In genomic region chr16:52496051-52496876, GRCh38 we compare ENCODE assay signal across 1 cellular context.
TF ChIP-seq lines count a peak whose summit lies in the region.

No MANE protein-coding gene starts in this region.

TF ChIP-seq in HepG2, 621 proteins besides CTCF, POLR2A, EP300 and RAD21 (continued from another document and continues in another):
- TF ChIP-seq, protein P1, sequence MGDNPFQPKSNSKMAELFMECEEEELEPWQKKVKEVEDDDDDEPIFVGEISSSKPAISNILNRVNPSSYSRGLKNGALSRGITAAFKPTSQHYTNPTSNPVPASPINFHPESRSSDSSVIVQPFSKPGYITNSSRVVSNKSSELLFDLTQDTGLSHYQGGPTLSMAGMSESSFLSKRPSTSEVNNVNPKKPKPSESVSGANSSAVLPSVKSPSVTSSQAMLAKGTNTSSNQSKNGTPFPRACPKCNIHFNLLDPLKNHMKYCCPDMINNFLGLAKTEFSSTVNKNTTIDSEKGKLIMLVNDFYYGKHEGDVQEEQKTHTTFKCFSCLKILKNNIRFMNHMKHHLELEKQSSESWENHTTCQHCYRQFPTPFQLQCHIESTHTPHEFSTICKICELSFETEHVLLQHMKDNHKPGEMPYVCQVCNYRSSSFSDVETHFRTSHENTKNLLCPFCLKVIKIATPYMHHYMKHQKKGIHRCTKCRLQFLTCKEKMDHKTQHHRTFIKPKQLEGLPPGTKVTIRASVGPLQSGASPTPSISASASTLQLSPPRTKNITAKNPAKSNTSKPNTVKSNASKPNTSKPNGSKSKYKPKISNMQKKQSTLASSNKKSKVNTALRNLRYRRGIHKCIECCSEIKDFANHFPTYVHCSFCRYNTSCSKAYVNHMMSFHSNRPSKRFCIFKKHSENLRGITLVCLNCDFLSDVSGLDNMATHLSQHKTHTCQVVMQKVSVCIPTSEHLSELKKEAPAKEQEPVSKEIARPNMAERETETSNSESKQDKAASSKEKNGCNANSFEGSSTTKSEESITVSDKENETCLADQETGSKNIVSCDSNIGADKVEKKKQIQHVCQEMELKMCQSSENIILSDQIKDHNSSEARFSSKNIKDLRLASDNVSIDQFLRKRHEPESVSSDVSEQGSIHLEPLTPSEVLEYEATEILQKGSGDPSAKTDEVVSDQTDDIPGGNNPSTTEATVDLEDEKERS (CRISPR knock-in tag; IDR thresholded peaks at IDR 0.05) = peak; percentile 76; the same call in 1 of the 2 replicates
- TF ChIP-seq ZNF558 (CRISPR knock-in tag; IDR thresholded peaks at IDR 0.05; ENCODE audit: borderline replicate concordance) = no peak
- peak; percentile 91; the same call in 1 of the 2 replicates for TF ChIP-seq SNAPC2 (CRISPR knock-in tag; IDR thresholded peaks at IDR 0.05)
- TF ChIP-seq SOX5 (CRISPR knock-in tag; IDR thresholded peaks at IDR 0.05; ENCODE audit: borderline replicate concordance) = peak; percentile 99
- no peak for TF ChIP-seq ZNF382 (CRISPR knock-in tag; IDR thresholded peaks at IDR 0.05; ENCODE audit: borderline replicate concordance)
- TF ChIP-seq NRL (CRISPR knock-in tag; IDR thresholded peaks at IDR 0.05; ENCODE audit: borderline replicate concordance) = no peak
- TF ChIP-seq, protein P2, sequence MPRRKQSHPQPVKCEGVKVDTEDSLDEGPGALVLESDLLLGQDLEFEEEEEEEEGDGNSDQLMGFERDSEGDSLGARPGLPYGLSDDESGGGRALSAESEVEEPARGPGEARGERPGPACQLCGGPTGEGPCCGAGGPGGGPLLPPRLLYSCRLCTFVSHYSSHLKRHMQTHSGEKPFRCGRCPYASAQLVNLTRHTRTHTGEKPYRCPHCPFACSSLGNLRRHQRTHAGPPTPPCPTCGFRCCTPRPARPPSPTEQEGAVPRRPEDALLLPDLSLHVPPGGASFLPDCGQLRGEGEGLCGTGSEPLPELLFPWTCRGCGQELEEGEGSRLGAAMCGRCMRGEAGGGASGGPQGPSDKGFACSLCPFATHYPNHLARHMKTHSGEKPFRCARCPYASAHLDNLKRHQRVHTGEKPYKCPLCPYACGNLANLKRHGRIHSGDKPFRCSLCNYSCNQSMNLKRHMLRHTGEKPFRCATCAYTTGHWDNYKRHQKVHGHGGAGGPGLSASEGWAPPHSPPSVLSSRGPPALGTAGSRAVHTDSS (CRISPR knock-in tag; conservative IDR thresholded peaks at IDR 0.05) = no peak
- no peak for TF ChIP-seq MYNN (CRISPR knock-in tag; IDR thresholded peaks at IDR 0.05; ENCODE audit: low read depth)
- no peak for TF ChIP-seq E2F5 (CRISPR knock-in tag; conservative IDR thresholded peaks at IDR 0.05)
- TF ChIP-seq ZFX (CRISPR knock-in tag; IDR thresholded peaks at IDR 0.05; ENCODE audit: low read depth) = no peak
- TF ChIP-seq ZNF329 (CRISPR knock-in tag; IDR thresholded peaks at IDR 0.05; ENCODE audit: low read depth) = no peak
- TF ChIP-seq ZFY (CRISPR knock-in tag; IDR thresholded peaks at IDR 0.05) = no peak
- TF ChIP-seq SP1 (IDR thresholded peaks at IDR 0.05) = no peak
- TF ChIP-seq SP1 (CRISPR knock-in tag; IDR thresholded peaks at IDR 0.05) = no peak
- TF ChIP-seq ZNF263 (CRISPR knock-in tag; IDR thresholded peaks at IDR 0.05) = no peak
- no peak for TF ChIP-seq ZNF230 (CRISPR knock-in tag; IDR thresholded peaks at IDR 0.05)
- TF ChIP-seq ZBTB8A (CRISPR knock-in tag; IDR thresholded peaks at IDR 0.05; ENCODE audit: borderline replicate concordance, low read depth) = no peak
- TF ChIP-seq TAF1 (CRISPR knock-in tag; IDR thresholded peaks at IDR 0.05) = no peak
- TF ChIP-seq ZNF17 (CRISPR knock-in tag; IDR thresholded peaks at IDR 0.05) = no peak
- TF ChIP-seq ZNF407 (CRISPR knock-in tag; IDR thresholded peaks at IDR 0.05; ENCODE audit: not compliant biosample characterization) = no peak
- TF ChIP-seq, protein P3, sequence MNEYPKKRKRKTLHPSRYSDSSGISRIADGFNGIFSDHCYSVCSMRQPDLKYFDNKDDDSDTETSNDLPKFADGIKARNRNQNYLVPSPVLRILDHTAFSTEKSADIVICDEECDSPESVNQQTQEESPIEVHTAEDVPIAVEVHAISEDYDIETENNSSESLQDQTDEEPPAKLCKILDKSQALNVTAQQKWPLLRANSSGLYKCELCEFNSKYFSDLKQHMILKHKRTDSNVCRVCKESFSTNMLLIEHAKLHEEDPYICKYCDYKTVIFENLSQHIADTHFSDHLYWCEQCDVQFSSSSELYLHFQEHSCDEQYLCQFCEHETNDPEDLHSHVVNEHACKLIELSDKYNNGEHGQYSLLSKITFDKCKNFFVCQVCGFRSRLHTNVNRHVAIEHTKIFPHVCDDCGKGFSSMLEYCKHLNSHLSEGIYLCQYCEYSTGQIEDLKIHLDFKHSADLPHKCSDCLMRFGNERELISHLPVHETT (CRISPR knock-in tag; conservative IDR thresholded peaks at IDR 0.05) = 0 out of 2 replicates have a peak, but pooled peaks have one; percentile 44
- TF ChIP-seq ZNF891 (CRISPR knock-in tag; IDR thresholded peaks at IDR 0.05) = no peak
- no peak for TF ChIP-seq RBAK (CRISPR knock-in tag; IDR thresholded peaks at IDR 0.05)
- no peak for TF ChIP-seq ZNF207 (IDR thresholded peaks at IDR 0.05; ENCODE audit: borderline replicate concordance)
- no peak for TF ChIP-seq ZIK1 (CRISPR knock-in tag; IDR thresholded peaks at IDR 0.05; ENCODE audit: borderline replicate concordance, low read depth)
- no peak for TF ChIP-seq RFX5 (IDR thresholded peaks at IDR 0.05; ENCODE audit: low read depth, low read length)
- no peak for TF ChIP-seq HNRNPH1 (optimal IDR thresholded peaks at IDR 0.05; ENCODE audit: low read depth, low read length)
- TF ChIP-seq ZFP36L2 (CRISPR knock-in tag; IDR thresholded peaks at IDR 0.05) = no peak
- TF ChIP-seq HHEX (CRISPR knock-in tag; IDR thresholded peaks at IDR 0.05) = peak; percentile 90
- TF ChIP-seq BCL6 (CRISPR knock-in tag; IDR thresholded peaks at IDR 0.05) = peak; percentile 99
- TF ChIP-seq GLI4 (CRISPR knock-in tag; IDR thresholded peaks at IDR 0.05; ENCODE audit: borderline replicate concordance) = no peak
- TF ChIP-seq CEBPB (IDR thresholded peaks at IDR 0.05; ENCODE audit: borderline replicate concordance, low read depth, low read length) = peak; percentile 92
- TF ChIP-seq, protein P4, sequence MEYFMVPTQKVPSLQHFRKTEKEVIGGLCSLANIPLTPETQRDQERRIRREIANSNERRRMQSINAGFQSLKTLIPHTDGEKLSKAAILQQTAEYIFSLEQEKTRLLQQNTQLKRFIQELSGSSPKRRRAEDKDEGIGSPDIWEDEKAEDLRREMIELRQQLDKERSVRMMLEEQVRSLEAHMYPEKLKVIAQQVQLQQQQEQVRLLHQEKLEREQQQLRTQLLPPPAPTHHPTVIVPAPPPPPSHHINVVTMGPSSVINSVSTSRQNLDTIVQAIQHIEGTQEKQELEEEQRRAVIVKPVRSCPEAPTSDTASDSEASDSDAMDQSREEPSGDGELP (IDR thresholded peaks at IDR 0.05; ENCODE audit: borderline replicate concordance, low read depth) = peak; percentile 98
- TF ChIP-seq ARNT (IDR thresholded peaks at IDR 0.05) = no peak
- peak; percentile 100 for TF ChIP-seq ISL2 (CRISPR knock-in tag; IDR thresholded peaks at IDR 0.05)
- TF ChIP-seq, protein P5, sequence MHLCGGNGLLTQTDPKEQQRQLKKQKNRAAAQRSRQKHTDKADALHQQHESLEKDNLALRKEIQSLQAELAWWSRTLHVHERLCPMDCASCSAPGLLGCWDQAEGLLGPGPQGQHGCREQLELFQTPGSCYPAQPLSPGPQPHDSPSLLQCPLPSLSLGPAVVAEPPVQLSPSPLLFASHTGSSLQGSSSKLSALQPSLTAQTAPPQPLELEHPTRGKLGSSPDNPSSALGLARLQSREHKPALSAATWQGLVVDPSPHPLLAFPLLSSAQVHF (CRISPR knock-in tag; IDR thresholded peaks at IDR 0.05) = no peak
- TF ChIP-seq ZSCAN20 (CRISPR knock-in tag; IDR thresholded peaks at IDR 0.05; ENCODE audit: borderline replicate concordance) = no peak
- TF ChIP-seq, protein P6, sequence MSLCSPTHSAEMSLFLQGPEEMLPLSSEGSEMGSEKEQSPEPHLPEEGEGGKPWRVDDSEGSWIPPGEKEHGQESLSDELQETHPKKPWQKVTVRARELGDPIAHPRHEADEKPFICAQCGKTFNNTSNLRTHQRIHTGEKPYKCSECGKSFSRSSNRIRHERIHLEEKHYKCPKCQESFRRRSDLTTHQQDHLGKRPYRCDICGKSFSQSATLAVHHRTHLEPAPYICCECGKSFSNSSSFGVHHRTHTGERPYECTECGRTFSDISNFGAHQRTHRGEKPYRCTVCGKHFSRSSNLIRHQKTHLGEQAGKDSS (CRISPR knock-in tag; IDR thresholded peaks at IDR 0.05; ENCODE audit: borderline replicate concordance, low read depth) = no peak
